In the genomic region with DNA sequence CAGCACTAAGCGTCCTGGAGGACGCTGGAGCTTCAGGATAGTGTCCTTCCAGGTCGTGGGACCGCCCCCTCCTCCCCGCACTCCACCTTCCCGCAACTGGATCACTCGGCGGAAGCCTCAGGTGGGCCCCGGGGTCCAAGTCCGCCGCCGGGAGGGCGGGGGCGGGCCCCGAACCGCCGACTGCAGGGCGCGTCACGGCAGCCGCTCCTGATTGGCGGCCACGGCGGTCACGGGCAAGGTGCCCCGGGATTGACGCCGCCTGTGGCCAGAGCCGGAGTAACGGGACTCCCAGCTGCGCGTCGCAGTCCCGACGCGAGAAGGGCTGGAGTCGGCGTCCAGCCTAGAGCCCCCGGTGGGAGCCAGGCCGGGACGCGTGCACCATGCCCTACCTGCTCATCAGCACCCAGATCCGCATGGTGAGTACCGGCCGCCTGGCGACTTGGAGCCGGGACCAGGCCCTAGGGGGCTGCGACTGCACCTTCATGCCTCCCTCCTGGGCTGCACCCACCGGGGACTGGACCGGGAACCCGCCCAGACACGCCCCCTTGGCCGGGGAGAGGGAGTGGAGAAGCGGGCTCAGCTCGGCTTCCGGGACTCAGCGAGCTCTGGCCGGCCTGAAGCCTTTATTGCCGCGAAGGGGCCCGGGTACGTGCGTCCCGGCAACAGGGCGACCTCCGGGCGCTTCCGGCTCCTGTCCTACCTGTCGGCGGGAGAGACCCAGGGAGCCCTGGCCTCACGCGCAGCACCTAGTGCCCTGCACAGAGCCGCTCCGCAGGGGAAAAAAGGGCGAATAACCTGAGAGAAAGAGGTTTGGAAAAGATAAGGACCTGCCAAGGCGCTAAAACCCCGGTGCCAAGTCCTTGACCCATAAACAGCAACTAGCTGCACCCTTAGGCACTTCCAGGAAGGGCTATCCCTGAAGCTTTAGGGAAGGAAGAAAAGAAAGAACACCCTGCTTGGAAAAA, we compare ENCODE assay signal across 8 cellular contexts. TPM values are rescaled to one million over a fixed set of nuclear protein-coding genes. Genes with fewer than 3 reads are reported as not detected.
DNase-seq lines count a peak whose midpoint lies in the region; ATAC-seq, FAIRE-seq and TF ChIP-seq lines count a peak whose summit lies in the region.

A gene (plus strand): TSS at position 268 of the 965 bp plus-strand sequence. CDS start 113 bp downstream, at position 381.

- H3K4me3 Mint-ChIP-seq in activated naive CD4-positive, alpha-beta T cell treated with anti-CD3 and anti-CD28 coated beads, Interleukin-2, amount 50 U/mL, for 24 hours, result peak within 1 kb of the TSS; percentile 85

- peak within 1 kb of the TSS; percentile 31 for H3K4me3 ChIP-seq in RWPE2 (ENCODE audit: severe bottlenecking)
- H3K4me3 ChIP-seq in pancreas, result peak within 1 kb of the TSS; percentile 40 to 56 (median 50)

- H3K27me3 ChIP-seq in RWPE2 (ENCODE audit: insufficient read depth, poor library complexity, severe bottlenecking) (no peaks in the 10 kb centered on the region), pancreas (no peaks in the 10 kb centered on the region)

- DNase-seq in SIG-M5 treated with dmso at 0.1 percent for 504 hours (lab: John Stamatoyannopoulos, UW; ENCODE audit: unreplicated experiment) (peak; percentile 63), SIG-M5 (lab: John Stamatoyannopoulos, UW) (no peak), RWPE2 (ENCODE audit: low spot score) (peak; percentile 92), Right ventricle myocardium superior (peak; percentile 82), pancreas (peak; percentile 80 to 94 (median 85)), RCC 7860 (ENCODE audit: low spot score) (no peak)

- intact Hi-C loops in Right ventricle myocardium superior (cut with DNase I), result no loop called here
- intact Hi-C loops in pancreas (cut with DNase I), result no loop called here

- H3K27me3 Mint-ChIP-seq in activated naive CD4-positive, alpha-beta T cell treated with anti-CD3 and anti-CD28 coated beads, Interleukin-2, amount 50 U/mL, for 24 hours, result no peaks in the 10 kb centered on the region

- no peaks in the 10 kb centered on the region for H3K9me3 ChIP-seq in RWPE2 (ENCODE audit: severe bottlenecking)
- no peaks in the 10 kb centered on the region for H3K9me3 ChIP-seq in pancreas

- peak within 1 kb of the TSS; percentile 51 for H3K27ac Mint-ChIP-seq in activated naive CD4-positive, alpha-beta T cell treated with anti-CD3 and anti-CD28 coated beads, Interleukin-2, amount 50 U/mL, for 24 hours

- 0% methylated on average over 60 to 77 of the region's 77 CpGs for WGBS in pancreas, 2 donors

- FAIRE-seq in pancreas (lab: Jason Lieb, UNC), result no peak
- FAIRE-seq in RCC 7860 (lab: Jason Lieb, UNC), result no peak

- TF ChIP-seq CTCF in RWPE2 (IDR thresholded peaks at IDR 0.05; ENCODE audit: poor library complexity, severe bottlenecking) (peak; percentile 67), pancreas (IDR thresholded peaks at IDR 0.05) (peak in 3 of 4 donors; percentile 11 to 32 (median 30))

- peaks cover 45% of the 10 kb centered on the region for H3K4me1 ChIP-seq in RWPE2 (ENCODE audit: insufficient read depth, poor library complexity, severe bottlenecking)
- H3K4me1 ChIP-seq in pancreas, result peaks cover 9 to 13% (median 9%) of the 10 kb centered on the region in 3 donors

- H3K4me1 Mint-ChIP-seq in activated naive CD4-positive, alpha-beta T cell treated with anti-CD3 and anti-CD28 coated beads, Interleukin-2, amount 50 U/mL, for 24 hours, result peaks cover 42% of the 10 kb centered on the region

- 0 out of 2 replicates have a peak, but pooled peaks cover 5% of the 10 kb centered on the region for H3K36me3 ChIP-seq in RWPE2 (ENCODE audit: low read depth)
- H3K36me3 ChIP-seq in pancreas, result no peaks in the 10 kb centered on the region

- peak within 1 kb of the TSS; percentile 92 for H3K27ac ChIP-seq in RWPE2 (ENCODE audit: poor library complexity, severe bottlenecking)
- peak within 1 kb of the TSS; percentile 76 to 92 (median 87) for H3K27ac ChIP-seq in pancreas

- no peaks in the 10 kb centered on the region for H3K9me3 Mint-ChIP-seq in activated naive CD4-positive, alpha-beta T cell treated with anti-CD3 and anti-CD28 coated beads, Interleukin-2, amount 50 U/mL, for 24 hours

- no peaks in the 10 kb centered on the region for H3K36me3 Mint-ChIP-seq in activated naive CD4-positive, alpha-beta T cell treated with anti-CD3 and anti-CD28 coated beads, Interleukin-2, amount 50 U/mL, for 24 hours

- peak; percentile 60 for ATAC-seq in HG03066 (IDR thresholded peaks at IDR 0.05; ENCODE audit: low read depth, unreplicated experiment)
- ATAC-seq in RWPE2 (ENCODE audit: low read depth), result peak; percentile 54
- ATAC-seq in Right ventricle myocardium superior (ENCODE audit: poor library complexity), result peak; percentile 83
- ATAC-seq in pancreas, result peak; percentile 74 to 85 (median 83)

RNA-seq across cellular contexts. Expression of the gene that starts here (rescaled TPM):
- total RNA-seq in Right ventricle myocardium superior (6.5 TPM), pancreas (10 to 100 TPM in 1 of 6 donors, 1 to 10 TPM in 5; 4.9 to 10.8 (median 7.4) TPM)
- 10 to 100 TPM; 13.8 to 21.4 TPM for polyA plus RNA-seq in pancreas

Comparison
In these comparisons a context has a peak if more than half of its experiments do, and no peak if none do; other contexts are left out.
1. DNase-seq: peak in SIG-M5 treated with dmso at 0.1 percent for 504 hours (single experiment), RWPE2 (single experiment), Right ventricle myocardium superior (single experiment) and pancreas (6 of 6); none in SIG-M5 (single experiment) and RCC 7860 (single experiment).
2. Peak in every context shown above with its lines, with median percentiles within 50 percentile points of each other: ATAC-seq.